Comparison of ENCODE assay signal across 21 cellular contexts in genomic region chr6:160494576-160494975, GRCh38.
DNase-seq lines count a peak whose midpoint lies in the region; ATAC-seq, FAIRE-seq and TF ChIP-seq lines count a peak whose summit lies in the region.
"Had no signal": no experiment of that assay in that cellular context is flagged by ENCODE, and none has a peak within 500 bp of the region (broad histone marks: within the 10 kb centered on the region; RNA-seq: fewer than 3 reads in every experiment).

No MANE protein-coding gene starts in this region.

- no peak for TF ChIP-seq CTCF in HepG2 (CRISPR knock-in tag; IDR thresholded peaks at IDR 0.05)
- no peak for TF ChIP-seq CTCF in right lobe of liver (IDR thresholded peaks at IDR 0.05)
- no peak for TF ChIP-seq CTCF in fibroblast of the aortic adventitia (IDR thresholded peaks at IDR 0.05; ENCODE audit: insufficient read depth, low read length)

- H3K36me3 Mint-ChIP-seq in activated CD8-positive, alpha-beta T cell treated with anti-CD3 and anti-CD28 coated beads, Interleukin-2, amount 10 ng/mL, durations not matched to agents 7 days and 5 days (ENCODE audit: low read depth), result peaks cover 28% of the 10 kb centered on the region
- H3K36me3 Mint-ChIP-seq in natural killer cell treated with Interleukin-12 subunit alpha and Interleukin-12 subunit beta and Interleukin-15 and Interleukin-18, amount 100 ng/mL, for 72 hours, result peaks cover 33% of the 10 kb centered on the region

- 91% methylated on average over 3 of the region's 3 CpGs for WGBS in HepG2 (ENCODE audit: low lambda C conversion rate)
- 86% methylated on average over 3 of the region's 3 CpGs for WGBS in right lobe of liver (ENCODE audit: insufficient coverage, low coverage, low lambda C conversion rate, missing lambda C conversion rate)

- H3K4me1 ChIP-seq in HepG2 (ENCODE audit: insufficient read depth, low read length) (no peaks in the 10 kb centered on the region), right lobe of liver (no peaks in the 10 kb centered on the region)
- H3K4me1 ChIP-seq: A549; BLaER1 treated with 17β-estradiol and CSF1 and Interleukin-3, amounts not matched to agents 10 nM and 100 nM; Caco-2 had no signal

- H3K9me3 ChIP-seq in HepG2 (ENCODE audit: low read length) (no peaks in the 10 kb centered on the region), right lobe of liver (no peaks in the 10 kb centered on the region)
- H3K9me3 ChIP-seq: A549; BLaER1 treated with 17β-estradiol and CSF1 and Interleukin-3, amounts not matched to agents 10 nM and 100 nM; Caco-2 had no signal

- no peak overlapping the region for H3K4me3 ChIP-seq in HepG2 (replicated peaks in 1 of 3; ENCODE audit: insufficient read depth in 1 of 3, low read depth in 2 of 3, low read length in 3 of 3)
- no peak overlapping the region for H3K4me3 ChIP-seq in right lobe of liver
- no peak overlapping the region for H3K4me3 ChIP-seq in fibroblast of the aortic adventitia (ENCODE audit: low read depth, low read length)
- H3K4me3 ChIP-seq: A549; BLaER1 treated with 17β-estradiol and CSF1 and Interleukin-3, amounts not matched to agents 10 nM and 100 nM had no signal

- no peak overlapping the region for H3K27ac Mint-ChIP-seq in activated CD8-positive, alpha-beta T cell treated with anti-CD3 and anti-CD28 coated beads, Interleukin-2, amount 10 ng/mL, durations not matched to agents 7 days and 5 days
- H3K27ac Mint-ChIP-seq in natural killer cell treated with Interleukin-12 subunit alpha and Interleukin-12 subunit beta and Interleukin-15 and Interleukin-18, amount 100 ng/mL, for 72 hours, result no peak overlapping the region
- H3K27ac Mint-ChIP-seq: B cell; CD4-positive, alpha-beta T cell; CD8-positive, alpha-beta T cell had no signal

- no peak for TF ChIP-seq POLR2A in HepG2 (IDR thresholded peaks at IDR 0.05; ENCODE audit: insufficient read depth in 1 of 2, low read depth in 2 of 2, low read length in 2 of 2)
- TF ChIP-seq POLR2A in right lobe of liver (IDR thresholded peaks at IDR 0.05), result no peak

- no peaks in the 10 kb centered on the region for H4K20me1 ChIP-seq in HepG2 (ENCODE audit: insufficient read depth, low read length)
- H4K20me1 ChIP-seq: BLaER1 treated with 17β-estradiol and CSF1 and Interleukin-3, amounts not matched to agents 10 nM and 100 nM had no signal

- no TSS peak for BruUV-seq in HepG2 (replicated peaks; lab: Mats Ljungman, UMichigan)

- POLR2A ChIA-PET in HepG2 (lab: Yijun Ruan, JAX), result no interaction called here
- POLR2A ChIA-PET in activated CD8-positive, alpha-beta T cell treated with anti-CD3 and anti-CD28 coated beads, Interleukin-2, amount 10 ng/mL, durations not matched to agents 7 days and 5 days (lab: Charles Lee), result no interaction called here

- H3K4me3 Mint-ChIP-seq in activated CD8-positive, alpha-beta T cell treated with anti-CD3 and anti-CD28 coated beads, Interleukin-2, amount 10 ng/mL, durations not matched to agents 7 days and 5 days, result no peak overlapping the region
- H3K4me3 Mint-ChIP-seq in natural killer cell treated with Interleukin-12 subunit alpha and Interleukin-12 subunit beta and Interleukin-15 and Interleukin-18, amount 100 ng/mL, for 72 hours, result no peak overlapping the region
- H3K4me3 Mint-ChIP-seq: B cell; CD4-positive, alpha-beta T cell; CD8-positive, alpha-beta T cell had no signal

- H3K79me2 ChIP-seq in HepG2 (ENCODE audit: insufficient read depth, low read length), result no peaks in the 10 kb centered on the region

- H2AFZ ChIP-seq in HepG2 (ENCODE audit: low read length), result no peak overlapping the region

- peak; percentile 54 for FAIRE-seq in HepG2 (lab: Jason Lieb, UNC)
- FAIRE-seq: A549, D721Med, G401.6, GM12891, GM18507 had no signal

- H3K27me3 ChIP-seq in HepG2 (ENCODE audit: control insufficient read depth in 1 of 2, insufficient read depth in 2 of 2, low read length in 2 of 2) (no peaks in the 10 kb centered on the region), right lobe of liver (no peaks in the 10 kb centered on the region)
- H3K27me3 ChIP-seq: BLaER1 treated with 17β-estradiol and CSF1 and Interleukin-3, amounts not matched to agents 10 nM and 100 nM had no signal

- H3K4me2 ChIP-seq in HepG2 (ENCODE audit: low read depth, low read length), result no peak overlapping the region
- H3K4me2 ChIP-seq: A549; BLaER1 treated with 17β-estradiol and CSF1 and Interleukin-3, amounts not matched to agents 10 nM and 100 nM had no signal

- H3K9ac ChIP-seq in HepG2 (ENCODE audit: insufficient read depth, low read depth, low read length), result no peak overlapping the region
- H3K9ac ChIP-seq: BLaER1 treated with 17β-estradiol and CSF1 and Interleukin-3, amounts not matched to agents 10 nM and 100 nM had no signal

- no peak for ATAC-seq in HepG2
- ATAC-seq in right lobe of liver, result no peak
- ATAC-seq in activated CD8-positive, alpha-beta T cell treated with anti-CD3 and anti-CD28 coated beads, Interleukin-2, amount 10 ng/mL, durations not matched to agents 7 days and 5 days, result no peak
- ATAC-seq in natural killer cell treated with Interleukin-12 subunit alpha and Interleukin-12 subunit beta and Interleukin-15 and Interleukin-18, amount 100 ng/mL, for 72 hours, result no peak
- ATAC-seq: A549; CD8-positive, alpha-beta T cell had no signal

- peaks cover 17% of the 10 kb centered on the region for H3K27me3 Mint-ChIP-seq in activated CD8-positive, alpha-beta T cell treated with anti-CD3 and anti-CD28 coated beads, Interleukin-2, amount 10 ng/mL, durations not matched to agents 7 days and 5 days (ENCODE audit: low read depth)
- no peaks in the 10 kb centered on the region for H3K27me3 Mint-ChIP-seq in natural killer cell treated with Interleukin-12 subunit alpha and Interleukin-12 subunit beta and Interleukin-15 and Interleukin-18, amount 100 ng/mL, for 72 hours
- H3K27me3 Mint-ChIP-seq: CD4-positive, alpha-beta T cell had no signal

- H3K27ac ChIP-seq in HepG2 (ENCODE audit: extremely low read length, insufficient read depth, low read length), result no peak overlapping the region
- H3K27ac ChIP-seq in right lobe of liver, result no peak overlapping the region
- H3K27ac ChIP-seq: 22Rv1; A549; BLaER1 treated with 17β-estradiol and CSF1 and Interleukin-3, amounts not matched to agents 10 nM and 100 nM; C4-2B had no signal

- TF ChIP-seq RAD21 in HepG2 (CRISPR knock-in tag; IDR thresholded peaks at IDR 0.05), result no peak

- CTCF ChIA-PET in HepG2 (lab: Yijun Ruan, JAX; ENCODE audit: low intra/inter-chr PET ratio, low total read pairs), result no interaction called here
- CTCF ChIA-PET in activated CD8-positive, alpha-beta T cell treated with anti-CD3 and anti-CD28 coated beads, Interleukin-2, amount 10 ng/mL, durations not matched to agents 7 days and 5 days (lab: Charles Lee), result interaction anchor here (1.0 to 1.3 kb wide), 2 partner anchors 39 to 356 kb away, joined by 3 to 4 read pairs; no protein-coding TSS in a partner anchor

- TF ChIP-seq EP300 in HepG2 (IDR thresholded peaks at IDR 0.05; ENCODE audit: low read depth in 2 of 2, low read length in 2 of 2) (no peak), HepG2 (CRISPR knock-in tag; IDR thresholded peaks at IDR 0.05; ENCODE audit: borderline replicate concordance) (no peak)

- no peaks in the 10 kb centered on the region for H3K9me3 Mint-ChIP-seq in activated CD8-positive, alpha-beta T cell treated with anti-CD3 and anti-CD28 coated beads, Interleukin-2, amount 10 ng/mL, durations not matched to agents 7 days and 5 days (ENCODE audit: insufficient read depth)
- H3K9me3 Mint-ChIP-seq in natural killer cell treated with Interleukin-12 subunit alpha and Interleukin-12 subunit beta and Interleukin-15 and Interleukin-18, amount 100 ng/mL, for 72 hours, result no peaks in the 10 kb centered on the region
- H3K9me3 Mint-ChIP-seq: CD4-positive, alpha-beta T cell; CD8-positive, alpha-beta T cell had no signal

- in situ Hi-C loops in HepG2 (cut with HindIII; ENCODE audit: extremely low pct_ligation_motif_present, low pct_unique_long_range_greater_than_20kb), result no loop called here

- H3K36me3 ChIP-seq in HepG2 (replicated peaks in 1 of 2; ENCODE audit: control insufficient read depth in 1 of 2, insufficient read depth in 2 of 2, low read length in 2 of 2), result no peaks in the 10 kb centered on the region
- peaks cover 0 to 76% (median 10%) of the 10 kb centered on the region in 4 donors for H3K36me3 ChIP-seq in right lobe of liver

- no peaks in the 10 kb centered on the region for H3K4me1 Mint-ChIP-seq in activated CD8-positive, alpha-beta T cell treated with anti-CD3 and anti-CD28 coated beads, Interleukin-2, amount 10 ng/mL, durations not matched to agents 7 days and 5 days (ENCODE audit: low read depth)
- peaks cover 0 to 5% of the 10 kb centered on the region in 2 donors for H3K4me1 Mint-ChIP-seq in natural killer cell treated with Interleukin-12 subunit alpha and Interleukin-12 subunit beta and Interleukin-15 and Interleukin-18, amount 100 ng/mL, for 72 hours (ENCODE audit: low read depth in 2 of 2)
- H3K4me1 Mint-ChIP-seq: B cell had no signal

- no peak for DNase-seq in HepG2 (ENCODE audit: low spot score)
- no peak for DNase-seq in right lobe of liver
- DNase-seq in fibroblast of the aortic adventitia (ENCODE audit: low read depth), result peak; percentile 35
- no peak for DNase-seq in activated CD8-positive, alpha-beta T cell treated with anti-CD3 and anti-CD28 coated beads, Interleukin-2, amount 10 ng/mL, durations not matched to agents 7 days and 5 days
- DNase-seq in natural killer cell treated with Interleukin-12 subunit alpha and Interleukin-12 subunit beta and Interleukin-15 and Interleukin-18, amount 100 ng/mL, for 72 hours (ENCODE audit: low spot score), result no peak
- DNase-seq: AML-193; Caco-2; Calu3; CD4-positive, alpha-beta T cell; CD8-positive, alpha-beta T cell; DMS79 treated with DMSO at 0.1 percent for 48 hours; GF-D8 had no signal

- intact Hi-C loops in HepG2 (cut with micrococcal nuclease; ENCODE audit: unreplicated experiment) (no loop called here), right lobe of liver (cut with DNase I) (no loop called here)

TF ChIP-seq in HepG2, 621 proteins besides CTCF, POLR2A, EP300 and RAD21:
- TF ChIP-seq CENPX (CRISPR knock-in tag; IDR thresholded peaks at IDR 0.05) (no peak), ZNF619 (CRISPR knock-in tag; IDR thresholded peaks at IDR 0.05) (no peak), GMEB2 (CRISPR knock-in tag; IDR thresholded peaks at IDR 0.05; ENCODE audit: low read depth) (no peak), HMG20B (CRISPR knock-in tag; conservative IDR thresholded peaks at IDR 0.05) (no peak)
